ENCODE assay signal across 8 cellular contexts in the genomic region with DNA sequence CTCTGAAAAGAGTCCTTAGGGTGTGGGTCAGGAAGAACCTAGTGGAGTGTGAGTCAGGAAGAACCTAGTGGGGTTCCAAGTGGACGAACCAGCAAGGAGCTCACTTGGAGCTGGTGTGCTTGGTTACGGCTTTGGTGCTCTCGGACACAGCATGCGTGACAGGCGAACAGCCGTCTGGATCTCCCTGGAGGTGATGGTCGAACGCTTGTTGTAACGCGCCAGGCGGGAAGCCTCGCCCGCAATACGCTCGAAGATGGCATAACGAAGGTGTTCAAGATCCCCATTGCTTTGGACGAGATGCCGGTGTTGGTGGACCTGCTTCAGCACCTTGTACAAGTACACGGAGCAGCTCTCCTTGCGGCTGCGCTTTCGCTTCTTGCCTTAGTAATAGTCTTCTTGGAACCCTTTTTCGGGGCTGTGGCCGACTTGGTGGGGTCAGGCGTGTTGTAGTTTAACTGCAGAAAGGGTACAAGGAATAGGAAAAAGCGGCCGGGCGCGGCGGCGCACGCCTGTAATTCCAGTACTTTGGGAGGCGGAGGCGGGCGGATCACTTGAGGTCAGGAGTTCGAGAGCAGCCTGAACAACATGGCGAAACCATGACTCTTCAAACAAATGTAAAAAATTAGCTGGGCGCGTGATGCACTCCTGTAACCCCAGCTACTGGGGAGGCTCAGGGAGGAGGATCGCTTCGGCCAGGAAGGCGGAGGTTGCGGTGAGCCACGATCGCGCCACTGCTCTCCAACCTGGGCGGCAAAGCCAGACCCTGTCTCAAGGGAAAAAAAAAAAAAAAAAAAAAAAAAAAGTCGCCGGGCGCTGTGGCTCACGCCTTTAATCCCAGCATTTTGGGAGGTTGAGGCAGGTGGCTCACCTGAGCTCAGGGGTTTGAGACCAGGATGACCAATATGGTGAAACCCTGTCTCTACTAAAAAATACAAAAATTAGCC. TPM values are rescaled to one million over a fixed set of nuclear protein-coding genes. Genes with fewer than 3 reads are reported as not detected.
DNase-seq lines count a peak whose midpoint lies in the region; ATAC-seq, FAIRE-seq and TF ChIP-seq lines count a peak whose summit lies in the region.

No MANE protein-coding gene starts in this region.

- dilution Hi-C loops in IMR-90 (cut with HindIII; ENCODE audit: low sequenced_read_pairs, unreplicated experiment): no loop called here

- TF ChIP-seq RAD21 in IMR-90 (IDR thresholded peaks at IDR 0.05; ENCODE audit: low read length) (no peak), GM12878 (IDR thresholded peaks at IDR 0.05; ENCODE audit: insufficient read depth, low read depth, low read length) (no peak)

- H4K5ac ChIP-seq in IMR-90 (ENCODE audit: low read depth, low read length): peak overlapping the region; percentile 83

- H2AK9ac ChIP-seq in IMR-90 (replicated peaks; ENCODE audit: low read depth, low read length, poor library complexity): peak overlapping the region; percentile 53

- TF ChIP-seq EP300 in GM12878 (IDR thresholded peaks at IDR 0.05; ENCODE audit: borderline replicate concordance in 1 of 2, control insufficient read depth in 1 of 2, low read depth in 2 of 2, low read length in 2 of 2): no peak
- TF ChIP-seq EP300 in transverse colon (IDR thresholded peaks at IDR 0.05; ENCODE audit: low read depth): no peak

- ATAC-seq in IMR-90 (ENCODE audit: low read depth): no peak
- no peak for ATAC-seq in GM12878
- no peak for ATAC-seq in lung (ENCODE audit: insufficient read depth, low FRiP score)
- no peak for ATAC-seq in HG02840 (IDR thresholded peaks at IDR 0.05; ENCODE audit: low FRiP score, unreplicated experiment)
- ATAC-seq in HG03354 (IDR thresholded peaks at IDR 0.05; ENCODE audit: poor library complexity, severe bottlenecking, unreplicated experiment): no peak

- H3K79me1 ChIP-seq in IMR-90 (ENCODE audit: low read depth in 1 of 2, low read length in 2 of 2): peaks cover 0 to 5% of the 10 kb centered on the region in 2 experiments; a peak in 1 of 4 replicates

- POLR2A ChIA-PET in IMR-90 (lab: Charles Lee; ENCODE audit: unreplicated experiment): interaction anchor here (0.7 to 4.2 kb wide), 5 partner anchors 20 to 41 kb away, joined by 3 to 61 read pairs (median 4); a partner anchor contains a TSS
- POLR2A ChIA-PET in GM12878 (lab: Charles Lee): interaction anchor here (0.7 to 6.5 kb wide), 8 partner anchors 22 to 53 kb away, joined by 3 to 71 read pairs (median 5); a partner anchor contains a TSS

- WGBS in IMR-90 (ENCODE audit: extremely low coverage in 2 of 2, insufficient read length in 1 of 2), 2 experiments: 10% methylated on average over 27 of the region's 51 CpGs; no CpG with 5 or more reads in 1 of the 2 experiments
- WGBS in GM12878 (ENCODE audit: insufficient coverage, insufficient replicate concordance, low lambda C conversion rate, missing lambda C conversion rate): 51% methylated on average over 46 of the region's 51 CpGs
- WGBS in lung, 2 donors: 16 to 21% methylated on average over 49 to 51 of the region's 51 CpGs
- 30 to 38% methylated on average over 4 to 51 of the region's 51 CpGs for WGBS in transverse colon (ENCODE audit: low coverage in 1 of 2), 2 donors

- CTCF ChIA-PET in IMR-90 (lab: Yijun Ruan, JAX): interaction anchor here (1.0 to 1.1 kb wide), 2 partner anchors 13 to 25 kb away, joined by 3 to 5 read pairs; no protein-coding TSS in a partner anchor
- CTCF ChIA-PET in GM12878 (lab: Yijun Ruan, JAX): interaction anchor here (0.9 to 2.8 kb wide), 3 partner anchors 27 to 69 kb away, joined by 3 to 12 read pairs (median 4); a partner anchor contains a TSS

- no peaks in the 10 kb centered on the region for H4K20me1 ChIP-seq in IMR-90 (ENCODE audit: insufficient read depth, low read length)
- no peaks in the 10 kb centered on the region for H4K20me1 ChIP-seq in GM12878 (ENCODE audit: control insufficient read depth, insufficient read depth)

- peak overlapping the region; percentile 82 for H2BK5ac ChIP-seq in IMR-90 (ENCODE audit: low read depth, low read length, poor library complexity, severe bottlenecking)

- H3K4ac ChIP-seq in IMR-90 (ENCODE audit: low read depth, low read length): peak overlapping the region; percentile 71

- H3K9ac ChIP-seq in IMR-90 (ENCODE audit: low read depth, low read length) (peak overlapping the region; percentile 58), GM12878 (ENCODE audit: control insufficient read depth, insufficient read depth, low read length) (peak overlapping the region; percentile 79)

- H2AFZ ChIP-seq in IMR-90 (replicated peaks; ENCODE audit: low read length, poor library complexity) (peak overlapping the region; percentile 78), GM12878 (ENCODE audit: control insufficient read depth, low read depth, low read length) (peak overlapping the region; percentile 62)

- H3K36me3 ChIP-seq in IMR-90 (ENCODE audit: control insufficient read depth, insufficient read depth, low read length): no peaks in the 10 kb centered on the region
- H3K36me3 ChIP-seq in GM12878 (ENCODE audit: control insufficient read depth in 2 of 2, insufficient read depth in 2 of 2, low read length in 1 of 2): no peaks in the 10 kb centered on the region
- H3K36me3 ChIP-seq in lung (ENCODE audit: control insufficient read depth in 2 of 2, insufficient read depth in 2 of 2, low read length in 2 of 2): no peaks in the 10 kb centered on the region
- no peaks in the 10 kb centered on the region for H3K36me3 ChIP-seq in transverse colon

- peak overlapping the region; percentile 35 for H4K91ac ChIP-seq in IMR-90 (ENCODE audit: insufficient read depth, low read depth, low read length)

- H3K27ac ChIP-seq in IMR-90 (ENCODE audit: insufficient read depth, low read length) (peak overlapping the region; percentile 77), GM12878 (ENCODE audit: control insufficient read depth, insufficient read depth) (peak overlapping the region; percentile 95), lung (ENCODE audit: low read depth in 1 of 2, low read length in 1 of 2) (peak overlapping the region; percentile 67 to 72), transverse colon (peak overlapping the region; percentile 48 to 90 (median 80))

- intact Hi-C loops in IMR-90 (cut with micrococcal nuclease) (no loop called here), GM12878 (cut with micrococcal nuclease; ENCODE audit: unreplicated experiment) (no loop called here), transverse colon (cut with DNase I; ENCODE audit: low total_unique reads) (no loop called here)

- H3K4me2 ChIP-seq in IMR-90 (ENCODE audit: low read depth, low read length) (peak overlapping the region; percentile 89), GM12878 (ENCODE audit: control insufficient read depth, insufficient read depth) (peak overlapping the region; percentile 87)

- H3K18ac ChIP-seq in IMR-90 (ENCODE audit: low read depth, low read length): peak overlapping the region; percentile 45

- H3K4me1 ChIP-seq in IMR-90 (ENCODE audit: control insufficient read depth, insufficient read depth, low read length) (peaks cover 9% of the 10 kb centered on the region), GM12878 (ENCODE audit: control insufficient read depth, insufficient read depth, low read length) (peaks cover 39% of the 10 kb centered on the region), lung (ENCODE audit: control insufficient read depth in 2 of 2, insufficient read depth in 2 of 2, low read length in 2 of 2) (peaks cover 5 to 8% of the 10 kb centered on the region in 2 donors), transverse colon (peaks cover 7 to 36% (median 25%) of the 10 kb centered on the region in 4 donors)

- BruUV-seq in IMR-90 (replicated peaks; lab: Mats Ljungman, UMichigan): TSS peak; percentile 49
- no TSS peak for BruUV-seq in GM12878 (replicated peaks; lab: Mats Ljungman, UMichigan)

- H3K27me3 ChIP-seq in IMR-90 (ENCODE audit: control insufficient read depth, insufficient read depth, low read length): no peaks in the 10 kb centered on the region
- H3K27me3 ChIP-seq in GM12878 (replicated peaks in 1 of 2; ENCODE audit: control insufficient read depth in 2 of 2, insufficient read depth in 2 of 2, low read length in 1 of 2): no peaks in the 10 kb centered on the region
- H3K27me3 ChIP-seq in lung (ENCODE audit: control insufficient read depth, insufficient read depth): no peaks in the 10 kb centered on the region
- H3K27me3 ChIP-seq in transverse colon: peaks cover 27% of the 10 kb centered on the region

- SMC1A ChIA-PET in GM12878 (lab: Charles Lee; ENCODE audit: uncharacterized antibody, unreplicated experiment): interaction anchor here (0.7 to 3.5 kb wide), 8 partner anchors 13 to 1614 kb away, joined by 3 to 26 read pairs (median 4); a partner anchor contains a TSS

- in situ Hi-C loops in IMR-90 (cut with MboI; ENCODE audit: low sequenced_read_pairs): no loop called here
- in situ Hi-C loops in GM12878 (cut with MboI): no loop called here
- in situ Hi-C loops in transverse colon (cut with MboI; ENCODE audit: low pct_ligation_motif_present in 1 of 4, low pct_unique_long_range_greater_than_20kb in 1 of 4, low sequenced_read_pairs in 3 of 4): loop anchor here in 1 of 4 donors (25.0 kb wide), 1 partner anchor 1277 kb away; the partner anchor contains the start of gene ABT1

- peak overlapping the region; percentile 6; the same call in 1 of the 2 replicates for H2BK20ac ChIP-seq in IMR-90 (ENCODE audit: low read depth, low read length)

- H2AK5ac ChIP-seq in IMR-90 (ENCODE audit: low read depth, low read length): peak overlapping the region; percentile 70; the same call in 1 of the 2 replicates

- H2BK15ac ChIP-seq in IMR-90 (ENCODE audit: low read depth, low read length): peak overlapping the region; percentile 4; the same call in 1 of the 3 replicates

- H3K9me1 ChIP-seq in IMR-90 (ENCODE audit: insufficient read depth, low read length): peaks cover 4% of the 10 kb centered on the region; the same call in 1 of the 2 replicates

- no peaks in the 10 kb centered on the region; the same call in none of the 2 replicates for H3K79me2 ChIP-seq in GM12878 (ENCODE audit: control insufficient read depth, insufficient read depth, low read length)

- no peak for FAIRE-seq in GM12878 (lab: Jason Lieb, UNC)

- peak overlapping the region; percentile 30; the same call in 1 of the 2 replicates for H2BK120ac ChIP-seq in IMR-90 (ENCODE audit: low read depth, low read length)

- TF ChIP-seq CTCF in IMR-90 (conservative IDR thresholded peaks at IDR 0.05; ENCODE audit: low read depth, low read length): no peak
- no peak for TF ChIP-seq CTCF in GM12878 (IDR thresholded peaks at IDR 0.05 in 2 of 3, conservative IDR thresholded peaks at IDR 0.05 in 1 of 3; ENCODE audit: control insufficient read depth in 2 of 3, extremely low read depth in 1 of 3, insufficient read depth in 1 of 3, low read depth in 3 of 3, low read length in 3 of 3)
- no peak for TF ChIP-seq CTCF in lung (IDR thresholded peaks at IDR 0.05; ENCODE audit: control extremely low read depth, extremely low read depth)
- peak in 1 of 5 experiments; percentile 8 for TF ChIP-seq CTCF in transverse colon (IDR thresholded peaks at IDR 0.05)

- peak overlapping the region; percentile 86 for H3K23ac ChIP-seq in IMR-90 (ENCODE audit: low read depth, low read length)

- H3K56ac ChIP-seq in IMR-90 (ENCODE audit: extremely low read depth, insufficient read depth, low read length): peak overlapping the region; percentile 37; the same call in 1 of the 2 replicates

- H3K4me3 ChIP-seq in IMR-90 (ENCODE audit: insufficient read depth, low read depth, low read length) (peak overlapping the region; percentile 76), GM12878 (peak overlapping the region; percentile 75), lung (peak overlapping the region; percentile 39), transverse colon (peak overlapping the region; percentile 37 to 88 (median 71))

- no peaks in the 10 kb centered on the region for H3K9me3 ChIP-seq in IMR-90 (ENCODE audit: control insufficient read depth, insufficient read depth, low read length)
- no peaks in the 10 kb centered on the region for H3K9me3 ChIP-seq in GM12878 (replicated peaks; ENCODE audit: control insufficient read depth, insufficient read depth, low read length)
- peaks cover 0 to 1% of the 10 kb centered on the region in 2 donors for H3K9me3 ChIP-seq in lung (ENCODE audit: control insufficient read depth in 2 of 2, insufficient read depth in 1 of 2, low read length in 1 of 2)
- no peaks in the 10 kb centered on the region for H3K9me3 ChIP-seq in transverse colon

- H4K8ac ChIP-seq in IMR-90 (ENCODE audit: low read depth in 2 of 2, low read length in 2 of 2): peak overlapping the region; percentile 30 to 81; a peak in 3 of 4 replicates

- DNase-seq in AG20443 (ENCODE audit: low spot score) (peak; percentile 58), IMR-90 (peak; percentile 15), GM12878 (ENCODE audit: low read depth, low spot score) (no peak), lung (ENCODE audit: low spot score) (no peak), transverse colon (peak; percentile 17), NCI-H2107 treated with DMSO at 0.1 percent for 48 hours (lab: John Stamatoyannopoulos, UW; ENCODE audit: unreplicated experiment) (no peak)

- TF ChIP-seq POLR2A in IMR-90 (IDR thresholded peaks at IDR 0.05; ENCODE audit: low read depth, low read length): no peak
- peak; percentile 53; the same call in 1 of the 2 replicates for TF ChIP-seq POLR2A in GM12878 (IDR thresholded peaks at IDR 0.05; ENCODE audit: low read depth, low read length)
- TF ChIP-seq POLR2A in transverse colon (IDR thresholded peaks at IDR 0.05): no peak

- RAD21 ChIA-PET in GM12878 (lab: Charles Lee; ENCODE audit: unreplicated experiment): interaction anchor here (0.7 to 4.1 kb wide), 9 partner anchors 16 to 735 kb away, joined by 3 to 30 read pairs (median 4); a partner anchor contains a TSS

- peak overlapping the region; percentile 16 for H3K14ac ChIP-seq in IMR-90 (replicated peaks; ENCODE audit: low read depth, low read length)

RNA-seq across cellular contexts. Expression of gene OR2B2, which starts 48.0 kb away (rescaled TPM):
- total RNA-seq in IMR-90 (2012; rRNA removed) (not detected in 2 replicates), GM12878 (2014; rRNA removed) (not detected in 2 replicates), GM12878 (2014; rRNA removed; fragmentation: Illumina TruSeq; extraction: Trizol) (not detected in 2 replicates), GM12878 (2021) (not detected in 2 replicates), lung (not detected), transverse colon (not detected)
- polyA plus RNA-seq in IMR-90 (2012; rRNA removed) (not detected in 2 replicates), GM12878 (2011; rRNA removed) (not detected in 2 replicates), GM12878 (2014; fragmentation: Illumina TruSeq; extraction: Trizol) (not detected in 2 replicates), GM12878 (2014; fragmentation: Nextera tagmentation; extraction: Ambion mirVana) (not detected), GM12878 (2014; rRNA removed) (not detected in 2 replicates), GM12878 (2016; fragmentation: Nextera tagmentation; extraction: Ambion mirVana) (not detected), lung (not detected)
- polyA plus RNA-seq in IMR-90 (2012; cell fraction: cytosol; rRNA removed): not detected in 2 replicates
- polyA plus RNA-seq in IMR-90 (2012; cell fraction: nucleus; rRNA removed; ENCODE audit: low replicate concordance): not detected in 2 replicates
- not detected in 2 replicates for total RNA-seq in GM12878 (2013; cell fraction: nucleolus; rRNA removed)
- polyA plus RNA-seq in GM12878 (2011; ENCODE audit: low read depth): not detected
- not detected in 2 replicates for polyA plus RNA-seq in GM12878 (2011; cell fraction: cytosol; rRNA removed)
- polyA plus RNA-seq in GM12878 (2011; cell fraction: nucleus; rRNA removed): not detected in 2 replicates
- polyA plus RNA-seq in GM12878 (2012): not detected in 2 replicates
- not detected in 2 replicates for polyA minus RNA-seq in GM12878 (2011; rRNA and poly(A)+ RNA removed)
- not detected in 2 replicates for polyA minus RNA-seq in GM12878 (2011; cell fraction: cytosol; rRNA and poly(A)+ RNA removed)
- not detected in 2 replicates for polyA minus RNA-seq in GM12878 (2011; cell fraction: nucleus; rRNA and poly(A)+ RNA removed)

Comparison
In these comparisons a context has a peak if more than half of its experiments do, and no peak if none do; other contexts are left out.
1. DNase-seq: peak in AG20443 (single experiment), IMR-90 (single experiment) and transverse colon (single experiment); none in GM12878 (single experiment), lung (single experiment) and NCI-H2107 treated with DMSO at 0.1 percent for 48 hours (single experiment).
2. Peak in every context shown above with its lines, with median percentiles within 50 percentile points of each other: H3K27ac ChIP-seq and H3K4me3 ChIP-seq.